Comparison of ENCODE assay signal across 8 cellular contexts in the genomic region with DNA sequence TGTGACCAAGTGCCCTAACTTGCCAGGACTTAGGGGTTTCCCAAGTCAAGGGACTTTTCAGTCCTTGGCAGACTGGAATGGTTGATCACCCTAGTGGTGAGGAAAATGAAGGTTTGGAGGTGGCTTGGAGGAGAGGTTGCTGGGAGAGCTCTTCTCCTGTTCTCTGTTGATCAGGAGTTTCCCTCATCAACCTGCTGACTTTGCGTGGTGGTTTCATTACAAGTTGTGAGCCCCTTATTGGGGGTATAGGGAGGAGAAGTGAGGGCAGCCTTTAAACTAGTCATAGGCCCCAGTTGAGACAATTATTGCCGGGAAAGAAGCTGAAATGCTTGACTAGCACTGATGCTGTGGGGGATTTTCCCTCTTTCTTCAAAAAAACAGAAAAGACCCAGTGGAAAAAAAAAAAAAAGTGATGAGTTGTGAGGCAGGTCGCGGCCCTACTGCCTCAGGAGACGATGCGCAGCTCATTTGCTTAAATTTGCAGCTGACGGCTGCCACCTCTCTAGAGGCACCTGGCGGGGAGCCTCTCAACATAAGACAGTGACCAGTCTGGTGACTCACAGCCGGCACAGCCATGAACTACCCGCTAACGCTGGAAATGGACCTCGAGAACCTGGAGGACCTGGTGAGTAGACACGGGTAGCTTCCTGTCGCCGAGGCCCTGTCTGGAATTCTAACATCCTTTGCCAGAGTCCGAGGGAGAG. TPM values are rescaled to one million over a fixed set of nuclear protein-coding genes. Genes with fewer than 3 reads are reported as not detected.
DNase-seq lines count a peak whose midpoint lies in the region; ATAC-seq, FAIRE-seq and TF ChIP-seq lines count a peak whose summit lies in the region.

A gene with protein sequence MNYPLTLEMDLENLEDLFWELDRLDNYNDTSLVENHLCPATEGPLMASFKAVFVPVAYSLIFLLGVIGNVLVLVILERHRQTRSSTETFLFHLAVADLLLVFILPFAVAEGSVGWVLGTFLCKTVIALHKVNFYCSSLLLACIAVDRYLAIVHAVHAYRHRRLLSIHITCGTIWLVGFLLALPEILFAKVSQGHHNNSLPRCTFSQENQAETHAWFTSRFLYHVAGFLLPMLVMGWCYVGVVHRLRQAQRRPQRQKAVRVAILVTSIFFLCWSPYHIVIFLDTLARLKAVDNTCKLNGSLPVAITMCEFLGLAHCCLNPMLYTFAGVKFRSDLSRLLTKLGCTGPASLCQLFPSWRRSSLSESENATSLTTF (plus strand): TSS at position 525 of the 704 bp plus-strand sequence. CDS start 50 bp downstream, at position 575.

- no peak within 1 kb of the TSS for H3K4me2 ChIP-seq in MM.1S (ENCODE audit: low read depth, low read length)

- no peaks in the 10 kb centered on the region for H3K9me2 ChIP-seq in MM.1S (replicated peaks; ENCODE audit: insufficient read depth, low read length)

- no peaks in the 10 kb centered on the region for H3K9me3 ChIP-seq in MM.1S (replicated peaks; ENCODE audit: insufficient read depth, low read length)

- H3K9ac ChIP-seq in MM.1S (ENCODE audit: low read length): no peak within 1 kb of the TSS

- no peak within 1 kb of the TSS for H3K27ac ChIP-seq in MM.1S (ENCODE audit: low read length)

- TF ChIP-seq POLR2A in H54 (IDR thresholded peaks at IDR 0.05; ENCODE audit: low read depth, low read length): no peak

- peaks cover 5% of the 10 kb centered on the region; the same call in 1 of the 2 replicates for H3K27me3 ChIP-seq in MM.1S (replicated peaks; ENCODE audit: insufficient read depth, low read length)

- DNase-seq in DMS53 (lab: John Stamatoyannopoulos, UW): peak; percentile 94
- peak; percentile 34 for DNase-seq in M059J (ENCODE audit: low read depth)
- DNase-seq in central memory CD4-positive, alpha-beta T cell: peak; percentile 44
- no peak for DNase-seq in MM.1S
- no peak for DNase-seq in H54 (ENCODE audit: insufficient read length, low spot score)
- no peak for DNase-seq in iPS-NIHi11 (ENCODE audit: low spot score)
- DNase-seq in GDM1 (lab: John Stamatoyannopoulos, UW): no peak

- no peaks in the 10 kb centered on the region for H3K4me1 ChIP-seq in MM.1S (ENCODE audit: low read length)

- H4K20me1 ChIP-seq in MM.1S (ENCODE audit: insufficient read depth, low read length): no peaks in the 10 kb centered on the region

- no peak within 1 kb of the TSS for H3K4me3 ChIP-seq in MM.1S (ENCODE audit: low read length)

- H2AFZ ChIP-seq in MM.1S (ENCODE audit: low read length): no peak within 1 kb of the TSS

- peak; percentile 69 for ATAC-seq in GM21447 (IDR thresholded peaks at IDR 0.05; ENCODE audit: unreplicated experiment)

- FAIRE-seq in H54 (lab: Jason Lieb, UNC): no peak

- no peaks in the 10 kb centered on the region for H3F3A ChIP-seq in MM.1S (ENCODE audit: insufficient read depth, low read length)

- H3K36me3 ChIP-seq in MM.1S (replicated peaks; ENCODE audit: insufficient read depth, low read length): no peaks in the 10 kb centered on the region

- no peak for TF ChIP-seq CTCF in MM.1S (IDR thresholded peaks at IDR 0.05; ENCODE audit: low read length)

- H3K79me2 ChIP-seq in MM.1S (ENCODE audit: low read length): no peaks in the 10 kb centered on the region

RNA-seq across cellular contexts. Expression of the gene that starts here (rescaled TPM):
- total RNA-seq in M059J (2014; rRNA removed; shearing (Covaris generic)): not detected in 2 replicates

Comparison
In these comparisons a context has a peak if more than half of its experiments do, and no peak if none do; other contexts are left out.
1. Peak in DNase-seq in M059J; RNA of the gene not detected or under 1 TPM.
2. DNase-seq: peak in DMS53 (single experiment) and central memory CD4-positive, alpha-beta T cell (single experiment); none in MM.1S (single experiment), H54 (single experiment), iPS-NIHi11 (single experiment) and GDM1 (single experiment).